Comparison of ENCODE assay signal across 8 cellular contexts in genomic region chr16:117381-118365, GRCh38. TPM values are rescaled to one million over a fixed set of nuclear protein-coding genes. Genes with fewer than 3 reads are reported as not detected.
DNase-seq lines count a peak whose midpoint lies in the region; ATAC-seq and TF ChIP-seq lines count a peak whose summit lies in the region.

No MANE protein-coding gene starts in this region.

- in situ Hi-C loops in KBM-7 (cut with MboI; ENCODE audit: low pct_unique_long_range_greater_than_20kb, low sequenced_read_pairs): no loop called here
- in situ Hi-C loops in gastrocnemius medialis (cut with MboI; ENCODE audit: low sequenced_read_pairs in 4 of 4): no loop called here

- H3K4me1 Mint-ChIP-seq in activated T-helper 1 cell treated with anti-CD3 and anti-CD28 coated beads, Interleukin-12 subunit alpha, Interleukin-12 subunit beta, Interleukin-2, Interleukin-4 antibody, amounts not matched to agents 30 ng/mL and 10 ng/mL and 1 ng/mL, durations not matched to agents 14 hours and 24 hours and 36 hours (ENCODE audit: low read depth): peaks cover 12% of the 10 kb centered on the region

- WGBS in gastroesophageal sphincter (ENCODE audit: low coverage in 1 of 2), 2 donors: 73 to 81% methylated on average over 3 to 10 of the region's 19 CpGs

- peak in 2 of 4 experiments; percentile 49 to 65 for TF ChIP-seq CTCF in gastroesophageal sphincter (IDR thresholded peaks at IDR 0.05)
- TF ChIP-seq CTCF in gastrocnemius medialis (IDR thresholded peaks at IDR 0.05 in 4 of 5, conservative IDR thresholded peaks at IDR 0.05 in 1 of 5): peak in 4 of 5 experiments; percentile 37 to 65 (median 53)

- no peak overlapping the region for H3K27ac Mint-ChIP-seq in activated T-helper 1 cell treated with anti-CD3 and anti-CD28 coated beads, Interleukin-12 subunit alpha, Interleukin-12 subunit beta, Interleukin-2, Interleukin-4 antibody, amounts not matched to agents 30 ng/mL and 10 ng/mL and 1 ng/mL, durations not matched to agents 14 hours and 24 hours and 36 hours

- H3K27me3 Mint-ChIP-seq in activated T-helper 1 cell treated with anti-CD3 and anti-CD28 coated beads, Interleukin-12 subunit alpha, Interleukin-12 subunit beta, Interleukin-2, Interleukin-4 antibody, amounts not matched to agents 30 ng/mL and 10 ng/mL and 1 ng/mL, durations not matched to agents 14 hours and 24 hours and 36 hours (ENCODE audit: insufficient read depth): no peaks in the 10 kb centered on the region

- TF ChIP-seq EP300 in gastroesophageal sphincter (IDR thresholded peaks at IDR 0.05): no peak

- H3K9me3 Mint-ChIP-seq in activated T-helper 1 cell treated with anti-CD3 and anti-CD28 coated beads, Interleukin-12 subunit alpha, Interleukin-12 subunit beta, Interleukin-2, Interleukin-4 antibody, amounts not matched to agents 30 ng/mL and 10 ng/mL and 1 ng/mL, durations not matched to agents 14 hours and 24 hours and 36 hours: no peaks in the 10 kb centered on the region

- peaks cover 0 to 13% (median 0%) of the 10 kb centered on the region in 3 donors for H3K4me1 ChIP-seq in gastroesophageal sphincter
- peaks cover 0 to 3% of the 10 kb centered on the region in 2 donors for H3K4me1 ChIP-seq in gastrocnemius medialis

- no peak overlapping the region for H3K4me3 ChIP-seq in gastroesophageal sphincter
- no peak overlapping the region for H3K4me3 ChIP-seq in gastrocnemius medialis

- H3K36me3 ChIP-seq in gastroesophageal sphincter (peaks cover 0 to 70% of the 10 kb centered on the region in 2 donors), gastrocnemius medialis (peaks cover 0 to 18% of the 10 kb centered on the region in 2 donors)

- H3K9me3 ChIP-seq in gastroesophageal sphincter (no peaks in the 10 kb centered on the region), gastrocnemius medialis (no peaks in the 10 kb centered on the region)

- H3K27me3 ChIP-seq in gastroesophageal sphincter (no peaks in the 10 kb centered on the region), gastrocnemius medialis (no peaks in the 10 kb centered on the region)

- ATAC-seq in gastroesophageal sphincter: peak; percentile 48
- ATAC-seq in gastrocnemius medialis: peak in 1 of 2 donors; percentile 35
- ATAC-seq in HG03342 (IDR thresholded peaks at IDR 0.05; ENCODE audit: unreplicated experiment): no peak
- no peak for ATAC-seq in HG02623 (IDR thresholded peaks at IDR 0.05; ENCODE audit: unreplicated experiment)

- DNase-seq in DMS 273 treated with DMSO at 0.1 percent for 48 hours (lab: John Stamatoyannopoulos, UW) (peak; percentile 23), KBM-7 (peak; percentile 78), RPMI8226 (peak; percentile 88), gastrocnemius medialis (peak in 1 of 2 donors; percentile 48)
- peak; percentile 42 for DNase-seq in activated T-helper 1 cell treated with anti-CD3 and anti-CD28 coated beads, Interleukin-12 subunit alpha, Interleukin-12 subunit beta, Interleukin-2, Interleukin-4 antibody, amounts not matched to agents 30 ng/mL and 10 ng/mL and 1 ng/mL, durations not matched to agents 14 hours and 24 hours and 36 hours (ENCODE audit: low spot score)

- TF ChIP-seq POLR2A in gastroesophageal sphincter (IDR thresholded peaks at IDR 0.05) (no peak), gastrocnemius medialis (IDR thresholded peaks at IDR 0.05) (no peak)

- peaks cover 5% of the 10 kb centered on the region for H3K36me3 Mint-ChIP-seq in activated T-helper 1 cell treated with anti-CD3 and anti-CD28 coated beads, Interleukin-12 subunit alpha, Interleukin-12 subunit beta, Interleukin-2, Interleukin-4 antibody, amounts not matched to agents 30 ng/mL and 10 ng/mL and 1 ng/mL, durations not matched to agents 14 hours and 24 hours and 36 hours (ENCODE audit: low read depth)

- no peak overlapping the region for H3K4me3 Mint-ChIP-seq in activated T-helper 1 cell treated with anti-CD3 and anti-CD28 coated beads, Interleukin-12 subunit alpha, Interleukin-12 subunit beta, Interleukin-2, Interleukin-4 antibody, amounts not matched to agents 30 ng/mL and 10 ng/mL and 1 ng/mL, durations not matched to agents 14 hours and 24 hours and 36 hours

- intact Hi-C loops in activated T-helper 1 cell treated with anti-CD3 and anti-CD28 coated beads, Interleukin-12 subunit alpha, Interleukin-12 subunit beta, Interleukin-2, Interleukin-4 antibody, amounts not matched to agents 30 ng/mL and 10 ng/mL and 1 ng/mL, durations not matched to agents 14 hours and 24 hours and 36 hours (cut with micrococcal nuclease): loop anchor here (1.0 kb wide), 2 partner anchors 64 to 245 kb away; no protein-coding TSS in a partner anchor
- intact Hi-C loops in gastrocnemius medialis (cut with DNase I; ENCODE audit: low total_unique reads): no loop called here

- H3K27ac ChIP-seq in gastroesophageal sphincter: no peak overlapping the region
- H3K27ac ChIP-seq in gastrocnemius medialis: no peak overlapping the region

RNA-seq across cellular contexts. Expression of gene NPRL3, which starts 20.8 kb away (rescaled TPM):
- total RNA-seq in activated T-helper 1 cell treated with anti-CD3 and anti-CD28 coated beads, Interleukin-12 subunit alpha, Interleukin-12 subunit beta, Interleukin-2, Interleukin-4 antibody, amounts not matched to agents 30 ng/mL and 10 ng/mL and 1 ng/mL, durations not matched to agents 14 hours and 24 hours and 36 hours: 51.5 and 51.8 TPM in 2 replicates
- 10 to 100 TPM in 3 of 4 donors, 1 to 10 TPM in 1; 6.5 to 15.7 (median 13.9) TPM for total RNA-seq in gastroesophageal sphincter
- 10 to 100 TPM; 12.4 to 24.1 (median 19.4) TPM for total RNA-seq in gastrocnemius medialis

RNA-seq across cellular contexts. Expression of gene HBZ, which starts 34.8 kb away (rescaled TPM):
- total RNA-seq in activated T-helper 1 cell treated with anti-CD3 and anti-CD28 coated beads, Interleukin-12 subunit alpha, Interleukin-12 subunit beta, Interleukin-2, Interleukin-4 antibody, amounts not matched to agents 30 ng/mL and 10 ng/mL and 1 ng/mL, durations not matched to agents 14 hours and 24 hours and 36 hours: not detected in 2 replicates
- not detected for total RNA-seq in gastroesophageal sphincter
- not detected for total RNA-seq in gastrocnemius medialis

RNA-seq across cellular contexts. Expression of gene MPG, which starts 39.6 kb away (rescaled TPM):
- 73.9 and 77.5 TPM in 2 replicates for total RNA-seq in activated T-helper 1 cell treated with anti-CD3 and anti-CD28 coated beads, Interleukin-12 subunit alpha, Interleukin-12 subunit beta, Interleukin-2, Interleukin-4 antibody, amounts not matched to agents 30 ng/mL and 10 ng/mL and 1 ng/mL, durations not matched to agents 14 hours and 24 hours and 36 hours
- total RNA-seq in gastroesophageal sphincter: 100 to 1,000 TPM in 2 of 4 donors, 10 to 100 TPM in 2; 57.4 to 114 (median 92.4) TPM
- total RNA-seq in gastrocnemius medialis: 100 to 1,000 TPM in 1 of 4 donors, 10 to 100 TPM in 3; 75.0 to 124 (median 83.0) TPM

RNA-seq across cellular contexts. Expression of gene RHBDF1, which starts 45.2 kb away (rescaled TPM):
- 0.52 and 0.96 TPM in 2 replicates for total RNA-seq in activated T-helper 1 cell treated with anti-CD3 and anti-CD28 coated beads, Interleukin-12 subunit alpha, Interleukin-12 subunit beta, Interleukin-2, Interleukin-4 antibody, amounts not matched to agents 30 ng/mL and 10 ng/mL and 1 ng/mL, durations not matched to agents 14 hours and 24 hours and 36 hours
- total RNA-seq in gastroesophageal sphincter (10 to 100 TPM; 21.0 to 52.3 (median 33.0) TPM), gastrocnemius medialis (10 to 100 TPM in 1 of 4 donors, 1 to 10 TPM in 3; 5.6 to 22.6 (median 9.1) TPM)

RNA-seq across cellular contexts. Expression of gene HBM, which starts 48.1 kb away (rescaled TPM):
- not detected in 2 replicates for total RNA-seq in activated T-helper 1 cell treated with anti-CD3 and anti-CD28 coated beads, Interleukin-12 subunit alpha, Interleukin-12 subunit beta, Interleukin-2, Interleukin-4 antibody, amounts not matched to agents 30 ng/mL and 10 ng/mL and 1 ng/mL, durations not matched to agents 14 hours and 24 hours and 36 hours
- 1 to 10 TPM in 1 of 4 donors, not detected in 3; 3.0 TPM for total RNA-seq in gastroesophageal sphincter
- not detected for total RNA-seq in gastrocnemius medialis
